Comparison of ENCODE assay signal across 11 cellular contexts in the genomic region with DNA sequence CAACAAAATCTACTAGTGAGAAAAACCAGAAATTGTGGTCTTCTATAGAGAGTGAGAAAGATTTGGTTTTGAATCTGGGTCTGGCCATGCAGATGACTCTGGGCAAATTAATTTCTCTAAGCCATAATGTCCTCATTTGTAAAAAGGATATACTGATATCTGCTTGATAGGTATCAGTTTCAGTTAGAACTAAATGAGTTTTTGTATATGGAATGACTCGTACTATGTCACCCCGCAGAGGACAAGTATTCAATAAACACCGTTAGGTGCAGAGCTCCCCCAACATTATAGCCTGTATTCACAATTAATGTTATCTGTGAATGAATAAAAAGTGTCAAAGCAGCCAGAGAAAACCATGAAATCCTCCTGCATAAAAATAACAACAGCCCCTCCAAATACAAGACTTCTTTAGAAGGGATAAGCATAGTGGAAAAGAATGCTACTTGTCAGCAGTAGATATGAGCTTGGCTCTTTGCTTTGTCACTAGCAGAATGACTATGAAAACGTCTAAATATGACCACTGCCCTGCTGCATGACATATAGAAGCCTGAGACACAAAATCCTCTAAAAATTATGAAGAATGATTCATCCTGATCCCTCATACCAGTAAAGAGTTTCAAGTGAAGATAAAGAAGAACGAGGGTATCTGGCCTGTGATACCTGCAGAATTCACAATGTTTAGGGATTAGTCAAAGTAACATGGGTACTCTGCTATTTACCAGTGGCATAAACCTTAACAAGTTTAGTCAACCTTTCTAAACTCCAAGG. TPM values are rescaled to one million over a fixed set of nuclear protein-coding genes. Genes with fewer than 3 reads are reported as not detected.
DNase-seq lines count a peak whose midpoint lies in the region; ATAC-seq and TF ChIP-seq lines count a peak whose summit lies in the region.
"Had no signal": no experiment of that assay in that cellular context is flagged by ENCODE, and none has a peak within 500 bp of the region (broad histone marks: within the 10 kb centered on the region; RNA-seq: fewer than 3 reads in every experiment).

No MANE protein-coding gene starts in this region.

- CTCF ChIA-PET in SK-N-SH (lab: Yijun Ruan, JAX): no interaction called here

- H3K4me1 ChIP-seq in GM23248 (ENCODE audit: insufficient read depth) (peaks cover 69% of the 10 kb centered on the region), SK-N-SH (ENCODE audit: control insufficient read depth in 1 of 2, insufficient read depth in 2 of 2, low read depth in 1 of 2, low read length in 1 of 2) (peaks cover 4 to 37% of the 10 kb centered on the region in 2 experiments; a peak in 3 of 4 replicates), foreskin keratinocyte (peaks cover 30% of the 10 kb centered on the region), testis (peaks cover 11% of the 10 kb centered on the region)

- H3K27me3 ChIP-seq in GM23248 (replicated peaks; ENCODE audit: insufficient read depth): no peaks in the 10 kb centered on the region
- H3K27me3 ChIP-seq in SK-N-SH (ENCODE audit: insufficient read depth): no peaks in the 10 kb centered on the region
- no peaks in the 10 kb centered on the region for H3K27me3 ChIP-seq in foreskin keratinocyte
- H3K27me3 ChIP-seq in testis: no peaks in the 10 kb centered on the region
- H3K27me3 ChIP-seq: dorsolateral prefrontal cortex, Peyer's patch had no signal

- H3K9me3 ChIP-seq in GM23248 (ENCODE audit: low read depth): no peaks in the 10 kb centered on the region
- no peaks in the 10 kb centered on the region for H3K9me3 ChIP-seq in SK-N-SH
- no peaks in the 10 kb centered on the region for H3K9me3 ChIP-seq in testis
- H3K9me3 ChIP-seq: Peyer's patch had no signal

- 69 to 75% methylated on average over 5 of the region's 5 CpGs for WGBS in GM23248 (ENCODE audit: low coverage in 1 of 2, low lambda C conversion rate in 2 of 2, missing lambda C conversion rate in 2 of 2), 2 experiments
- WGBS in SK-N-SH (ENCODE audit: low lambda C conversion rate): 64% methylated on average over 5 of the region's 5 CpGs
- WGBS in testis, 2 donors: 69 to 83% methylated on average over 5 of the region's 5 CpGs

- intact Hi-C loops in testis (cut with DNase I; ENCODE audit: low total_unique reads): no loop called here

- H3K4me2 ChIP-seq in GM23248 (ENCODE audit: unreplicated experiment) (peak overlapping the region; percentile 26), SK-N-SH (peak overlapping the region; percentile 26)

- in situ Hi-C loops in GM23248 (cut with MboI): no loop called here
- in situ Hi-C loops in GM13977 (cut with MboI; ENCODE audit: low pct_unique_long_range_greater_than_20kb, low sequenced_read_pairs, unreplicated experiment): no loop called here

- H2AFZ ChIP-seq in GM23248 (no peak overlapping the region), SK-N-SH (ENCODE audit: low read depth) (no peak overlapping the region)

- TF ChIP-seq RAD21 in SK-N-SH (IDR thresholded peaks at IDR 0.05; ENCODE audit: low read length): no peak

- peak overlapping the region; percentile 33 for H3K27ac ChIP-seq in GM23248
- H3K27ac ChIP-seq in SK-N-SH (ENCODE audit: low read depth in 2 of 2, low read length in 1 of 2): peak overlapping the region; percentile 18 to 39
- H3K27ac ChIP-seq in foreskin keratinocyte: no peak overlapping the region
- H3K27ac ChIP-seq in testis: peak overlapping the region in 1 of 2 donors; percentile 16
- H3K27ac ChIP-seq: dorsolateral prefrontal cortex, Peyer's patch had no signal

- no peak for TF ChIP-seq CTCF in SK-N-SH (IDR thresholded peaks at IDR 0.05)
- no peak for TF ChIP-seq CTCF in foreskin keratinocyte (conservative IDR thresholded peaks at IDR 0.05)
- no peak for TF ChIP-seq CTCF in GM13977 (IDR thresholded peaks at IDR 0.05; ENCODE audit: extremely low read depth, insufficient read depth, missing control alignments)
- no peak for TF ChIP-seq CTCF in testis (IDR thresholded peaks at IDR 0.05)

- H3K9ac ChIP-seq in GM23248: no peak overlapping the region
- no peak overlapping the region for H3K9ac ChIP-seq in SK-N-SH

- H3F3A ChIP-seq in GM23248 (ENCODE audit: insufficient read depth): peaks cover 42% of the 10 kb centered on the region
- H3F3A ChIP-seq in SK-N-SH (replicated peaks; ENCODE audit: insufficient read depth): peaks cover 36% of the 10 kb centered on the region

- H3K4me3 ChIP-seq in GM23248: no peak overlapping the region
- no peak overlapping the region for H3K4me3 ChIP-seq in SK-N-SH (ENCODE audit: low read depth in 2 of 2, low read length in 1 of 2)
- no peak overlapping the region for H3K4me3 ChIP-seq in testis
- H3K4me3 ChIP-seq: dorsolateral prefrontal cortex, Peyer's patch had no signal

- ATAC-seq in foreskin keratinocyte: peak; percentile 74

- TF ChIP-seq EP300 in SK-N-SH (IDR thresholded peaks at IDR 0.05; ENCODE audit: borderline replicate concordance in 1 of 2, low read depth in 1 of 2, low read length in 1 of 2): no peak

- H3K36me3 ChIP-seq in GM23248 (ENCODE audit: low read depth): no peaks in the 10 kb centered on the region
- no peaks in the 10 kb centered on the region for H3K36me3 ChIP-seq in SK-N-SH (replicated peaks in 1 of 2; ENCODE audit: control insufficient read depth in 1 of 2, insufficient read depth in 2 of 2, low read length in 1 of 2)
- H3K36me3 ChIP-seq in testis (ENCODE audit: low read depth, missing control alignments): no peaks in the 10 kb centered on the region
- H3K36me3 ChIP-seq: Peyer's patch had no signal

- H3K9me2 ChIP-seq in GM23248 (ENCODE audit: insufficient read depth): no peaks in the 10 kb centered on the region
- H3K9me2 ChIP-seq in SK-N-SH: no peaks in the 10 kb centered on the region

- TF ChIP-seq POLR2A in testis (IDR thresholded peaks at IDR 0.05): no peak

- peaks cover 100% of the 10 kb centered on the region for H3K79me2 ChIP-seq in GM23248 (ENCODE audit: insufficient read depth)
- peaks cover 100% of the 10 kb centered on the region for H3K79me2 ChIP-seq in SK-N-SH (ENCODE audit: insufficient read depth)

- H4K20me1 ChIP-seq in GM23248 (ENCODE audit: insufficient read depth) (peaks cover 20% of the 10 kb centered on the region), SK-N-SH (ENCODE audit: insufficient read depth) (peaks cover 96% of the 10 kb centered on the region)

- POLR2A ChIA-PET in SK-N-SH (lab: Yijun Ruan, JAX): no interaction called here

- DNase-seq in EL (peak; percentile 49), GM23248 (peak; percentile 58), SK-N-SH (no peak), foreskin keratinocyte (peak in 1 of 2 donors; percentile 20), COR-L47 (lab: John Stamatoyannopoulos, UW) (no peak), GM13977 (ENCODE audit: low spot score) (no peak), testis (no peak), D341Med (ENCODE audit: low spot score) (no peak)
- DNase-seq: dorsolateral prefrontal cortex, NCI-H1436, Peyer's patch had no signal

TF ChIP-seq in SK-N-SH, 30 proteins besides CTCF, POLR2A, EP300 and RAD21:
- TF ChIP-seq TCF12 (IDR thresholded peaks at IDR 0.05) (peak; percentile 17; the same call in 1 of the 2 replicates), JUND (IDR thresholded peaks at IDR 0.05) (peak; percentile 34; the same call in 1 of the 2 replicates), EZH2phosphoT487 (IDR thresholded peaks at IDR 0.05; ENCODE audit: borderline replicate concordance, low read depth) (no peak)
TF ChIP-seq in SK-N-SH: peak in this region for 2.

RNA-seq across cellular contexts. Expression of a gene that starts 17.8 kb away (rescaled TPM):
- 3.2 and 3.7 TPM in 2 replicates for total RNA-seq in GM23248 (2014; rRNA removed; shearing (Covaris generic))
- polyA plus RNA-seq in GM23248 (2016; fragmentation: Nextera tagmentation; extraction: Ambion mirVana) (18.8 and 19.4 TPM in 2 replicates), SK-N-SH (2012; rRNA removed) (5.7 and 8.5 TPM in 2 replicates), foreskin keratinocyte (8.9 and 11.4 TPM in 2 replicates), testis (ENCODE audit: insufficient read depth, low read depth, low replicate concordance) (45.3 TPM)
- 6.3 and 6.8 TPM in 2 replicates for polyA plus RNA-seq in SK-N-SH (2012; cell fraction: cytosol; rRNA removed)
- 26.9 and 33.1 TPM in 2 replicates for polyA plus RNA-seq in SK-N-SH (2012; cell fraction: nucleus; rRNA removed)
- total RNA-seq in foreskin keratinocyte (17.1 and 18.7 TPM in 2 replicates), testis (10 to 100 TPM; 44.0 to 50.2 TPM)

RNA-seq across cellular contexts. Expression of a gene that starts 54.7 kb away (rescaled TPM):
- 178 and 185 TPM in 2 replicates for total RNA-seq in GM23248 (2014; rRNA removed; shearing (Covaris generic))
- polyA plus RNA-seq in GM23248 (2016; fragmentation: Nextera tagmentation; extraction: Ambion mirVana) (334 and 350 TPM in 2 replicates), SK-N-SH (2012; rRNA removed) (507 and 572 TPM in 2 replicates), foreskin keratinocyte (341 and 359 TPM in 2 replicates), testis (ENCODE audit: insufficient read depth, low read depth, low replicate concordance) (265 TPM)
- 612 and 716 TPM in 2 replicates for polyA plus RNA-seq in SK-N-SH (2012; cell fraction: cytosol; rRNA removed)
- polyA plus RNA-seq in SK-N-SH (2012; cell fraction: nucleus; rRNA removed): 170 and 195 TPM in 2 replicates
- total RNA-seq in foreskin keratinocyte (258 and 277 TPM in 2 replicates), testis (100 to 1,000 TPM; 135 to 170 TPM)

Comparison
In these comparisons a context has a peak if more than half of its experiments do, and no peak if none do; other contexts are left out.
1. DNase-seq: peak in EL (single experiment) and GM23248 (single experiment); none in SK-N-SH (single experiment), COR-L47 (single experiment), GM13977 (single experiment), testis (single experiment) and D341Med (single experiment).